ENCODE assay signal across 1 cellular context in the genomic region with DNA sequence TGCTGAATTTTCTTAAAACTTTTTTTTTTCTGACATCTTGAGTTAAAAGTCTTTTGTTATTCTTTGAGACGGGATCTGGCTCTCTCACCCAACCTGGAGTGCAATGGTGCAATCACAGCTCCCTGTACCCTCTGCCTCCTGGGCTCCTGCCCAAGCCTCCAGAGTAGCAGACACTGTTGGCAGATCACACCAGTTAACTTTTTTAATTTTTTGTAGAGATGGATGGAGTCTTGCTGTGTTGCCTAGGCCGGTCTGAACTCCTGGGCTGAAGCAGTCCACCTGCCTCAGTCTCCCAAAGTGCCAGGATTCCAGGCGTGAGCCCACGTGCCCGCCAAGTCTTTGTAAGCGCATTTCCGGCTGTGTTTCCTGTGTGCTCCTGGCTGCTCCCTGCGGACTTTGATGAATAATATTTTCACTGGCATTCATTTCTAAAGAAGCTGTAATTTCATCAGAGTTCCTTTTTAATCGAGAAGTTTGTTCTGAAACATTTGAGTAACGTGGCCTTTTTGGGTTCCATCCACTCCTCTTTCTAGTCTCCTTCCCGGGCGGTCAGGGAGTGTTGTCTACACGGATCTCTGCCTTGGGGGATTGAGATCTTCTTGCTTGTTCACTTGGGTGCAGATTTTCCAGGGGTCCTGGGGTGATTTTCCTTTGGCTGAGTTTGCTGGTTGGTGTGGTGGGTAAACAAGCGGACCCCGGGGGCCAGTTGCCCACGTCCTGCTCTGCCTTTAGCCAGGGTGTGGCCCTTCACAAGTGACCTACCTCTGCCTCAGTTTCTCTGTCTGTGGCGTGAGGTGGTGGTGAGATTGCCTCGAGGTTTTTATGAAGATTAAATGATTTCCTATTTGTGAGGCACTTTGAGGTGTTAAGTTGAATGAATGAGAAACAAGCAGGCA.
TF ChIP-seq lines count a peak whose summit lies in the region.

No MANE protein-coding gene starts in this region.

TF ChIP-seq in endothelial cell of umbilical vein, 7 proteins besides CTCF, POLR2A, EP300 and RAD21:
- TF ChIP-seq, protein P1, sequence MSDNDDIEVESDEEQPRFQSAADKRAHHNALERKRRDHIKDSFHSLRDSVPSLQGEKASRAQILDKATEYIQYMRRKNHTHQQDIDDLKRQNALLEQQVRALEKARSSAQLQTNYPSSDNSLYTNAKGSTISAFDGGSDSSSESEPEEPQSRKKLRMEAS (IDR thresholded peaks at IDR 0.05; ENCODE audit: insufficient read depth, insufficient read length): peak; percentile 33
- no peak for TF ChIP-seq GATA2 (IDR thresholded peaks at IDR 0.05; ENCODE audit: insufficient read depth, insufficient read length, low read depth, low read length)
